Comparison of ENCODE assay signal across 9 cellular contexts in genomic region chr22:45311033-45311531, GRCh38. TPM values are rescaled to one million over a fixed set of nuclear protein-coding genes. Genes with fewer than 3 reads are reported as not detected.
DNase-seq lines count a peak whose midpoint lies in the region; ATAC-seq and TF ChIP-seq lines count a peak whose summit lies in the region.
"Had no signal": no experiment of that assay in that cellular context is flagged by ENCODE, and none has a peak within 500 bp of the region (broad histone marks: within the 10 kb centered on the region; RNA-seq: fewer than 3 reads in every experiment).

No MANE protein-coding gene starts in this region.

- POLR2A ChIA-PET in AG04450 (lab: Yijun Ruan, JAX) = interaction anchor here (0.5 kb wide), 1 partner anchor 106 kb away, joined by 3 read pairs; no protein-coding TSS in a partner anchor
- POLR2A ChIA-PET in naive thymus-derived CD8-positive, alpha-beta T cell (lab: Charles Lee) = interaction anchor here (0.7 to 6.8 kb wide), 6 partner anchors 8 to 110 kb away, joined by 3 to 48 read pairs (median 4); no protein-coding TSS in a partner anchor

- no peaks in the 10 kb centered on the region for H3K27me3 ChIP-seq in AG04450 (ENCODE audit: control insufficient read depth, insufficient read depth, low read length)
- no peaks in the 10 kb centered on the region for H3K27me3 ChIP-seq in colonic mucosa

- peaks cover 0 to 5% (median 0%) of the 10 kb centered on the region in 3 donors for H3K36me3 Mint-ChIP-seq in naive thymus-derived CD8-positive, alpha-beta T cell

- no peaks in the 10 kb centered on the region for H3K9me3 Mint-ChIP-seq in naive thymus-derived CD8-positive, alpha-beta T cell

- H3K9me3 ChIP-seq in AG04450 (ENCODE audit: control insufficient read depth, insufficient read depth, low read length) (no peaks in the 10 kb centered on the region; the same call in 1 of the 2 replicates), colonic mucosa (no peaks in the 10 kb centered on the region)

- DNase-seq in AG04450 (ENCODE audit: low read depth, low spot score) (no peak), colonic mucosa (no peak), D341Med (ENCODE audit: low spot score) (no peak)
- DNase-seq in Jurkat, Clone E6-1 (ENCODE audit: low read depth, low spot score) = no peak
- no peak for DNase-seq in naive thymus-derived CD8-positive, alpha-beta T cell
- no peak for DNase-seq in stimulated activated CD4-positive, alpha-beta T cell treated with anti-CD3 and anti-CD28 coated beads, Interleukin-2, amount 100 ng/mL, for 24 hours

- peak overlapping the region; percentile 80 to 81 for H3K9ac ChIP-seq in colonic mucosa (ENCODE audit: low read depth in 2 of 2, low read length in 2 of 2)

- H3K4me3 ChIP-seq in AG04450 (ENCODE audit: low read depth, low read length) (peak overlapping the region; percentile 78), colonic mucosa (peak overlapping the region; percentile 77)
- H3K4me3 ChIP-seq in Jurkat, Clone E6-1 (ENCODE audit: low read length) = peak overlapping the region; percentile 76

- no peak for ATAC-seq in naive thymus-derived CD8-positive, alpha-beta T cell
- ATAC-seq in HG02884 (IDR thresholded peaks at IDR 0.05; ENCODE audit: unreplicated experiment) = no peak
- ATAC-seq in HG02870 (IDR thresholded peaks at IDR 0.05; ENCODE audit: unreplicated experiment) = no peak

- peaks cover 32 to 62% (median 59%) of the 10 kb centered on the region in 4 donors for H3K4me1 Mint-ChIP-seq in naive thymus-derived CD8-positive, alpha-beta T cell

- H3K4me3 Mint-ChIP-seq in naive thymus-derived CD8-positive, alpha-beta T cell = peak overlapping the region; percentile 84 to 95 (median 92)

- TF ChIP-seq CTCF in AG04450 (IDR thresholded peaks at IDR 0.05; ENCODE audit: low read depth, low read length) (no peak), colonic mucosa (IDR thresholded peaks at IDR 0.05) (no peak)

- H3K4me1 ChIP-seq in colonic mucosa = peaks cover 4% of the 10 kb centered on the region

- intact Hi-C loops in colonic mucosa (cut with DNase I) = no loop called here

- peak overlapping the region; percentile 87 to 98 (median 93) for H3K27ac Mint-ChIP-seq in naive thymus-derived CD8-positive, alpha-beta T cell

- no peaks in the 10 kb centered on the region for H3K27me3 Mint-ChIP-seq in naive thymus-derived CD8-positive, alpha-beta T cell

- no peak overlapping the region for H3K27ac ChIP-seq in AG04450 (ENCODE audit: low read depth, low read length)
- H3K27ac ChIP-seq in colonic mucosa = peak overlapping the region; percentile 58

- H3K36me3 ChIP-seq in colonic mucosa = no peaks in the 10 kb centered on the region

- CTCF ChIA-PET in AG04450 (lab: Charles Lee) = no interaction called here

RNA-seq across cellular contexts. Expression of gene FAM118A, which starts 1.3 kb away (rescaled TPM):
- polyA plus RNA-seq in AG04450 (2011; rRNA removed) = 22.6 and 23.3 TPM in 2 replicates
- 22.9 and 25.2 TPM in 2 replicates for polyA minus RNA-seq in AG04450 (2011; rRNA and poly(A)+ RNA removed)
- polyA plus RNA-seq in Jurkat, Clone E6-1 (2012; ENCODE audit: insufficient read depth, insufficient read length) = 29.1 TPM
- 10 to 100 TPM; 36.1 to 75.3 TPM for total RNA-seq in colonic mucosa
- total RNA-seq in naive thymus-derived CD8-positive, alpha-beta T cell = 10 to 100 TPM; 82.8 to 88.5 TPM
- polyA plus RNA-seq in naive thymus-derived CD8-positive, alpha-beta T cell = 10 to 100 TPM; 33.2 to 67.8 (median 48.1) TPM

RNA-seq across cellular contexts. Expression of gene UPK3A, which starts 26.3 kb away (rescaled TPM):
- polyA plus RNA-seq in AG04450 (2011; rRNA removed) = not detected in 2 replicates
- polyA minus RNA-seq in AG04450 (2011; rRNA and poly(A)+ RNA removed) = not detected in 2 replicates
- not detected for polyA plus RNA-seq in Jurkat, Clone E6-1 (2012; ENCODE audit: insufficient read depth, insufficient read length)
- 1 to 10 TPM in 1 of 2 donors, under 1 TPM in 1; 0.32 to 3.6 TPM for total RNA-seq in colonic mucosa
- not detected for total RNA-seq in naive thymus-derived CD8-positive, alpha-beta T cell
- not detected for polyA plus RNA-seq in naive thymus-derived CD8-positive, alpha-beta T cell
- total RNA-seq: renal cortical epithelial cell had no signal
